ENCODE assay signal across 1 cellular context in genomic region chr1:100360790-100361232, GRCh38.
TF ChIP-seq lines count a peak whose summit lies in the region.

No MANE protein-coding gene starts in this region.

TF ChIP-seq in HEK293, 187 proteins besides CTCF, POLR2A, EP300 and RAD21 (continued from another document):
- TF ChIP-seq TRIM28 (IDR thresholded peaks at IDR 0.05; ENCODE audit: borderline replicate concordance, low read length) (no peak), ZNF561 (tag by site-specific recombination; IDR thresholded peaks at IDR 0.05; ENCODE audit: borderline replicate concordance) (peak; percentile 61; the same call in 1 of the 2 replicates), ZNF2 (tag by site-specific recombination; IDR thresholded peaks at IDR 0.05) (peak; percentile 85), AEBP2 (tag by site-specific recombination; IDR thresholded peaks at IDR 0.05; ENCODE audit: borderline replicate concordance) (no peak)
